1 cellular context compared by ENCODE assay signal in genomic region chr12:56392331-56392730, GRCh38.
TF ChIP-seq lines count a peak whose summit lies in the region.

No MANE protein-coding gene starts in this region.

TF ChIP-seq in K562, 482 proteins besides CTCF, POLR2A, EP300 and RAD21:
- TF ChIP-seq ZNF507 (tag; conservative IDR thresholded peaks at IDR 0.05) (peak; percentile 97), NKRF (IDR thresholded peaks at IDR 0.05; ENCODE audit: borderline replicate concordance) (no peak), KLF6 (CRISPR knock-in tag; IDR thresholded peaks at IDR 0.05; ENCODE audit: borderline replicate concordance) (no peak)
TF ChIP-seq in K562: peak in this region for 1.
